Comparison of ENCODE assay signal across 8 cellular contexts in genomic region chr4:83644677-83645639, GRCh38.
A peak's percentile ranks its signal among the peaks of the same experiment; 100 is the strongest.
DNase-seq lines count a peak whose midpoint lies in the region; ATAC-seq lines count a peak whose summit lies in the region.

No MANE protein-coding gene starts in this region.

- H3K4me1 Mint-ChIP-seq in activated naive CD8-positive, alpha-beta T cell treated with anti-CD3 and anti-CD28 coated beads for 36 hours: peaks cover 2% of the 10 kb centered on the region

- no peak overlapping the region for H3K4me3 Mint-ChIP-seq in activated naive CD8-positive, alpha-beta T cell treated with anti-CD3 and anti-CD28 coated beads for 36 hours

- peak overlapping the region; percentile 36 for H3K4me2 ChIP-seq in skeletal muscle satellite cell (ENCODE audit: low read length)

- DNase-seq in DMS 273 treated with DMSO at 0.1 percent for 48 hours (lab: John Stamatoyannopoulos, UW) (peak; percentile 27), NCI-H748 treated with DMSO at 0.1 percent for 48 hours (lab: John Stamatoyannopoulos, UW) (peak; percentile 58), hepatic stellate cell (ENCODE audit: low spot score) (peak; percentile 25)
- DNase-seq in activated naive CD8-positive, alpha-beta T cell treated with anti-CD3 and anti-CD28 coated beads for 36 hours: peak; percentile 12

- H3K27me3 Mint-ChIP-seq in activated naive CD8-positive, alpha-beta T cell treated with anti-CD3 and anti-CD28 coated beads for 36 hours: no peaks in the 10 kb centered on the region

- no peak overlapping the region for H3K27ac Mint-ChIP-seq in activated naive CD8-positive, alpha-beta T cell treated with anti-CD3 and anti-CD28 coated beads for 36 hours

- H3K9me3 ChIP-seq in skeletal muscle satellite cell (replicated peaks; ENCODE audit: low read length): no peaks in the 10 kb centered on the region

- H3K4me1 ChIP-seq in skeletal muscle satellite cell (ENCODE audit: control insufficient read depth, insufficient read depth, low read length): no peaks in the 10 kb centered on the region

- H3K36me3 ChIP-seq in skeletal muscle satellite cell (ENCODE audit: insufficient read depth, low read length): no peaks in the 10 kb centered on the region

- no peaks in the 10 kb centered on the region for H3K9me3 Mint-ChIP-seq in activated naive CD8-positive, alpha-beta T cell treated with anti-CD3 and anti-CD28 coated beads for 36 hours

- H3K9ac ChIP-seq in skeletal muscle satellite cell (ENCODE audit: low read depth, low read length): no peak overlapping the region

- no peaks in the 10 kb centered on the region for H3K36me3 Mint-ChIP-seq in activated naive CD8-positive, alpha-beta T cell treated with anti-CD3 and anti-CD28 coated beads for 36 hours

- peaks cover 32% of the 10 kb centered on the region for H3K27me3 ChIP-seq in skeletal muscle satellite cell (ENCODE audit: control insufficient read depth, insufficient read depth, low read length)

- ATAC-seq in GM19023 (IDR thresholded peaks at IDR 0.05; ENCODE audit: unreplicated experiment) (peak; percentile 67), HG03520 (IDR thresholded peaks at IDR 0.05; ENCODE audit: unreplicated experiment) (peak; percentile 81), HG02571 (IDR thresholded peaks at IDR 0.05; ENCODE audit: unreplicated experiment) (no peak)

- no peak overlapping the region for H3K4me3 ChIP-seq in skeletal muscle satellite cell (ENCODE audit: low read length)
